Comparison of ENCODE assay signal across 5 cellular contexts in the genomic region with DNA sequence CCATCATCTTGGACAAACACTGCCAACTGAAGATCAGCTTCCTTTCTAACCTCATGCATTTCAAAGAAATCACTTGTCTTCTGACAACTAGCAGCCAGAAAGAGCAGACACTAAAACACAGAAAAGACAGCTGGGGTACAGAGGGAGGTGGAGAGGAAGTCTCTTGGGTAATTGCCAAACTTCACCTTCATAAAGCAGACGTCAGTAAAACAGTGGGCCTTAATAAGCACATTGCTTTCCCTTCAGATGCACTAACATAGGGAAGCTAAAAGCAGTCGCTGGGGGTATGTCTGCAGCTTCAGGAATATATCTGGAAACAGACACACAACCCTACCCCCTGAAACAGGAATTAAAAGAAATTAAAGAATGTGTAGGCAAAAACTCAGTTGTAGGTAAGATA.
DNase-seq lines count a peak whose midpoint lies in the region; ATAC-seq and TF ChIP-seq lines count a peak whose summit lies in the region.
"Not testable (repeated sequence)": the region's sequence is repeated elsewhere in the genome, so short reads cannot be mapped to it uniquely, and the experiment has no call there.

No MANE protein-coding gene starts in this region.

- H3K9me2 ChIP-seq in OCI-LY1 (ENCODE audit: low read depth, low read length): not testable (repeated sequence)

- H3F3A ChIP-seq in OCI-LY1 (ENCODE audit: insufficient read depth, low read length): not testable (repeated sequence)

- TF ChIP-seq CTCF in OCI-LY1 (IDR thresholded peaks at IDR 0.05; ENCODE audit: low read length); RWPE2 (IDR thresholded peaks at IDR 0.05; ENCODE audit: poor library complexity, severe bottlenecking); body of pancreas (IDR thresholded peaks at IDR 0.05): not testable (repeated sequence)

- H3K4me2 ChIP-seq in OCI-LY1 (ENCODE audit: low read length): not testable (repeated sequence)

- not testable (repeated sequence) for H3K27me3 ChIP-seq in OCI-LY1 (ENCODE audit: insufficient read depth, low read length); RWPE2 (ENCODE audit: insufficient read depth, poor library complexity, severe bottlenecking); body of pancreas

- H4K20me1 ChIP-seq in OCI-LY1 (ENCODE audit: insufficient read depth, low read length): not testable (repeated sequence)

- DNase-seq in G401 (ENCODE audit: low spot score) (peak; percentile 4), body of pancreas (peak in 1 of 4 donors; percentile 1), cerebellar cortex (ENCODE audit: low spot score) (peak; percentile 0)
- not testable (repeated sequence) for DNase-seq in RWPE2 (ENCODE audit: low spot score)

- H3K4me3 ChIP-seq in OCI-LY1 (ENCODE audit: low read depth, low read length, poor library complexity, severe bottlenecking); RWPE2 (ENCODE audit: severe bottlenecking); body of pancreas: not testable (repeated sequence)

- H3K9ac ChIP-seq in OCI-LY1 (ENCODE audit: low read length): not testable (repeated sequence)

- H3K79me2 ChIP-seq in OCI-LY1 (ENCODE audit: insufficient read depth, low read length): not testable (repeated sequence)

- H2AFZ ChIP-seq in OCI-LY1 (ENCODE audit: low read length): not testable (repeated sequence)

- not testable (repeated sequence) for H3K9me3 ChIP-seq in OCI-LY1 (ENCODE audit: low read length); RWPE2 (ENCODE audit: severe bottlenecking); body of pancreas

- ATAC-seq in RWPE2 (ENCODE audit: low read depth) (0 out of 3 replicates have a peak, but pooled peaks have one; percentile 21), body of pancreas (peak; percentile 59)

- in situ Hi-C loops in G401 (cut with HindIII; ENCODE audit: low sequenced_read_pairs): not testable (repeated sequence)

- WGBS in body of pancreas, 2 donors: 11 to 15% methylated on average over 2 of the region's 2 CpGs

- peaks cover 26% of the 10 kb centered on the region for H3K4me1 ChIP-seq in OCI-LY1 (ENCODE audit: insufficient read depth, low read length, severe bottlenecking)
- H3K4me1 ChIP-seq in RWPE2 (ENCODE audit: insufficient read depth, poor library complexity, severe bottlenecking); body of pancreas: not testable (repeated sequence)

- not testable (repeated sequence) for H3K36me3 ChIP-seq in OCI-LY1 (ENCODE audit: insufficient read depth, low read length); RWPE2 (ENCODE audit: low read depth); body of pancreas (replicated peaks in 1 of 2; ENCODE audit: insufficient read depth in 1 of 2, low read depth in 2 of 2)

- H3K27ac ChIP-seq in OCI-LY1 (ENCODE audit: low read depth, low read length, poor library complexity, severe bottlenecking) (peak overlapping the region; percentile 81), body of pancreas (peak overlapping the region in 2 of 4 donors; percentile 44 to 66)
- not testable (repeated sequence) for H3K27ac ChIP-seq in RWPE2 (ENCODE audit: poor library complexity, severe bottlenecking)

- intact Hi-C loops in body of pancreas (cut with DNase I): not testable (repeated sequence)

- not testable (repeated sequence) for TF ChIP-seq POLR2A in body of pancreas (IDR thresholded peaks at IDR 0.05)
